ENCODE assay signal across 8 cellular contexts in the genomic region with DNA sequence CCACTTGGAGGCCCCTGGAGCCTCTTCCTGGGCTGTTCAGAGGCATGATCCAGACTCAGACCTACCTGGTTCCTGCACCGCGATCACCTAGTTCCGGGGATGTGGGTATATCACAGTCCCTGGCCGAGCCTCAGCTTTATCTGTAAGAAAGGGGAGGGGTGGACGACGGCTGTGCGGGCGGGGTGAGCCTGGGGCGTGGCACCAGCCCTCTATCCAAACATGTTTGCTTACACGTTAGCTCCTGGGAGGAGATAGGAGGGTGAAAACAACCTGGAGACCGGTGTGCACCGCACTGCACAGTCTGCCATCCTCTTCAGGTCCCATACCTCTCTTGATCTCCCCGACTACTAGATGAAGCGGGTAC. TPM values are rescaled to one million over a fixed set of nuclear protein-coding genes. Genes with fewer than 3 reads are reported as not detected.
A peak's percentile ranks its signal among the peaks of the same experiment; 100 is the strongest.
DNase-seq lines count a peak whose midpoint lies in the region; ATAC-seq and TF ChIP-seq lines count a peak whose summit lies in the region.

No MANE protein-coding gene starts in this region.

- peak; percentile 40 for DNase-seq in DMS53 (lab: John Stamatoyannopoulos, UW)
- no peak for DNase-seq in DMS53 treated with DMSO at 0.1 percent for 48 hours (lab: John Stamatoyannopoulos, UW; ENCODE audit: unreplicated experiment)
- DNase-seq in activated T-helper 2 cell treated with anti-CD3 and anti-CD28 coated beads, Interferon-gamma antibody, Interleukin-2, Interleukin-4, amounts not matched to agents 10 μg/mL and 5 μg/mL and 100 μg/mL, durations not matched to agents 14 hours and 24 hours and 36 hours (ENCODE audit: low spot score) = no peak
- no peak for DNase-seq in immature natural killer cell
- DNase-seq in suprapubic skin (ENCODE audit: low spot score in 2 of 2) = peak in 1 of 2 donors; percentile 78
- DNase-seq in GM03348 (ENCODE audit: low spot score) = no peak
- no peak for DNase-seq in hepatic stellate cell (ENCODE audit: low spot score)

- ATAC-seq in HG03439 (IDR thresholded peaks at IDR 0.05; ENCODE audit: unreplicated experiment) = no peak

- H3K4me3 Mint-ChIP-seq in activated T-helper 2 cell treated with anti-CD3 and anti-CD28 coated beads, Interferon-gamma antibody, Interleukin-2, Interleukin-4, amounts not matched to agents 10 μg/mL and 5 μg/mL and 100 μg/mL, durations not matched to agents 14 hours and 24 hours and 36 hours (ENCODE audit: low read depth) = peak overlapping the region; percentile 67
- H3K4me3 Mint-ChIP-seq in immature natural killer cell = peak overlapping the region; percentile 62 to 75 (median 67)

- H3K4me3 ChIP-seq in suprapubic skin = peak overlapping the region; percentile 76

- H3K36me3 Mint-ChIP-seq in activated T-helper 2 cell treated with anti-CD3 and anti-CD28 coated beads, Interferon-gamma antibody, Interleukin-2, Interleukin-4, amounts not matched to agents 10 μg/mL and 5 μg/mL and 100 μg/mL, durations not matched to agents 14 hours and 24 hours and 36 hours (ENCODE audit: low read depth) = peaks cover 9% of the 10 kb centered on the region
- H3K36me3 Mint-ChIP-seq in immature natural killer cell = no peaks in the 10 kb centered on the region

- TF ChIP-seq CTCF in suprapubic skin (IDR thresholded peaks at IDR 0.05) = no peak

- peak overlapping the region; percentile 91 for H3K27ac ChIP-seq in suprapubic skin

- H3K9me3 ChIP-seq in suprapubic skin = no peaks in the 10 kb centered on the region

- peaks cover 11% of the 10 kb centered on the region for H3K36me3 ChIP-seq in suprapubic skin

- intact Hi-C loops in activated T-helper 2 cell treated with anti-CD3 and anti-CD28 coated beads, Interferon-gamma antibody, Interleukin-2, Interleukin-4, amounts not matched to agents 10 μg/mL and 5 μg/mL and 100 μg/mL, durations not matched to agents 14 hours and 24 hours and 36 hours (cut with micrococcal nuclease) = no loop called here

- H3K27ac Mint-ChIP-seq in activated T-helper 2 cell treated with anti-CD3 and anti-CD28 coated beads, Interferon-gamma antibody, Interleukin-2, Interleukin-4, amounts not matched to agents 10 μg/mL and 5 μg/mL and 100 μg/mL, durations not matched to agents 14 hours and 24 hours and 36 hours = no peak overlapping the region
- H3K27ac Mint-ChIP-seq in immature natural killer cell = peak overlapping the region in 5 of 6 donors; percentile 40 to 91 (median 75)

- H3K4me1 Mint-ChIP-seq in activated T-helper 2 cell treated with anti-CD3 and anti-CD28 coated beads, Interferon-gamma antibody, Interleukin-2, Interleukin-4, amounts not matched to agents 10 μg/mL and 5 μg/mL and 100 μg/mL, durations not matched to agents 14 hours and 24 hours and 36 hours (ENCODE audit: low read depth) = peaks cover 12% of the 10 kb centered on the region
- H3K4me1 Mint-ChIP-seq in immature natural killer cell = peaks cover 8 to 12% of the 10 kb centered on the region in 2 donors

- 60% methylated on average over 5 of the region's 14 CpGs for whole genome bisulfite sequencing in suprapubic skin

- H3K27me3 Mint-ChIP-seq in activated T-helper 2 cell treated with anti-CD3 and anti-CD28 coated beads, Interferon-gamma antibody, Interleukin-2, Interleukin-4, amounts not matched to agents 10 μg/mL and 5 μg/mL and 100 μg/mL, durations not matched to agents 14 hours and 24 hours and 36 hours (ENCODE audit: low read depth) = no peaks in the 10 kb centered on the region
- H3K27me3 Mint-ChIP-seq in immature natural killer cell (ENCODE audit: low read depth in 3 of 3) = peaks cover 0 to 15% (median 3%) of the 10 kb centered on the region in 3 donors

- no peaks in the 10 kb centered on the region for H3K9me3 Mint-ChIP-seq in activated T-helper 2 cell treated with anti-CD3 and anti-CD28 coated beads, Interferon-gamma antibody, Interleukin-2, Interleukin-4, amounts not matched to agents 10 μg/mL and 5 μg/mL and 100 μg/mL, durations not matched to agents 14 hours and 24 hours and 36 hours
- no peaks in the 10 kb centered on the region for H3K9me3 Mint-ChIP-seq in immature natural killer cell

- no peaks in the 10 kb centered on the region for H3K27me3 ChIP-seq in suprapubic skin

- peaks cover 28% of the 10 kb centered on the region for H3K4me1 ChIP-seq in suprapubic skin

- TF ChIP-seq POLR2A in suprapubic skin (IDR thresholded peaks at IDR 0.05) = no peak

- no peak for TF ChIP-seq EP300 in suprapubic skin (IDR thresholded peaks at IDR 0.05)

RNA-seq across cellular contexts. Expression of gene ANKRD9, which starts 1.2 kb away (rescaled TPM):
- 16.9 and 17.0 TPM in 2 replicates for total RNA-seq in activated T-helper 2 cell treated with anti-CD3 and anti-CD28 coated beads, Interferon-gamma antibody, Interleukin-2, Interleukin-4, amounts not matched to agents 10 μg/mL and 5 μg/mL and 100 μg/mL, durations not matched to agents 14 hours and 24 hours and 36 hours
- 1 to 10 TPM in 1 of 3 donors, under 1 TPM in 2; 0.22 to 2.1 (median 0.44) TPM for polyA plus RNA-seq in immature natural killer cell
- total RNA-seq in suprapubic skin = 10 to 100 TPM; 48.4 to 60.1 (median 54.4) TPM
